31 cellular contexts compared by ENCODE assay signal in the genomic region with DNA sequence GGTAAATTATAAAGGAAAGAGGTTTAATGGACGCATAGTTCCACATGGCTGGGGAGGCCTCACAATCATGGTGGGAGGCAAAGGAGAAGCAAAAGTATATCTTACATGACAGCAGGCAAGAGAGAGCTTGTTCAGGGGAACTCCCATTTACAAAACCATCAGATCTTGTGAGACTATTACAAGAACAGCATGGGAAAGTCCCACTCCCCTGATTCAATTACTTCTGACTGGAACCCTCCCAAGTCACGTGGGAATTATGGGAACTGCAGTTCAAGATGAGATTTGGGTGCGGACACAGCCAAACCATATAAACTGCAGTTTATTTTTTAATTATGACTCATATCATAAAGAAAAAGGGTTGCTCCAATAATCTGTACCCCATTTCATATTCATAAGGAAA. TPM values are rescaled to one million over a fixed set of nuclear protein-coding genes. Genes with fewer than 3 reads are reported as not detected.
"Had no signal": no experiment of that assay in that cellular context is flagged by ENCODE, and none has a peak within 500 bp of the region (broad histone marks: within the 10 kb centered on the region; RNA-seq: fewer than 3 reads in every experiment).

No MANE protein-coding gene starts in this region.

- H3K27ac ChIP-seq: brain microvascular endothelial cell, esophagus muscularis mucosa, foreskin keratinocyte, heart left ventricle, neural progenitor cell, parathyroid adenoma, psoas muscle, right atrium auricular region, stomach, suprapubic skin, tibial artery, upper lobe of right lung had no signal

- H3K27ac Mint-ChIP-seq: activated CD4-positive, alpha-beta memory T cell treated with anti-CD3 and anti-CD28 coated beads for 36 hours; activated CD4-positive, alpha-beta T cell treated with anti-CD3 and anti-CD28 coated beads, Interleukin-2, amount 10 ng/mL, durations not matched to agents 24 days and 14 days; activated naive CD8-positive, alpha-beta T cell treated with anti-CD3 and anti-CD28 coated beads, Interleukin-2, amount 10 ng/mL, durations not matched to agents 7 days and 5 days; endodermal cell; natural killer cell; neural progenitor cell; T-helper 1 cell treated with Interleukin-12 subunit alpha and Interleukin-12 subunit beta and Interleukin-4 antibody, amounts not matched to agents 30 μg/mL and 1 μg/mL, for 36 hours had no signal

- DNase-seq: activated CD4-positive, alpha-beta memory T cell treated with anti-CD3 and anti-CD28 coated beads for 36 hours; activated CD4-positive, alpha-beta T cell treated with anti-CD3 and anti-CD28 coated beads, Interleukin-2, amount 10 ng/mL, durations not matched to agents 24 days and 14 days; activated CD4-positive, CD25-positive, alpha-beta regulatory T cell treated with anti-CD3 and anti-CD28 coated beads, Interleukin-2, amount 50 U/mL, for 72 hours; activated effector memory CD4-positive, alpha-beta T cell treated with Interleukin-2 at 50 U/mL for 16 hours; activated naive CD4-positive, alpha-beta T cell treated with Interleukin-2 at 50 U/mL for 16 hours; activated naive CD8-positive, alpha-beta T cell treated with anti-CD3 and anti-CD28 coated beads, Interleukin-2, amount 10 ng/mL, durations not matched to agents 7 days and 5 days; activated T-cell treated with anti-CD3 and anti-CD28 coated beads, Interleukin-2, amount 50 U/mL, for 4 hours; brain microvascular endothelial cell; caudate nucleus; endodermal cell; heart left ventricle; hypothalamus; mesenchymal stem cell; natural killer cell; occipital lobe; psoas muscle; stimulated activated CD4-positive, alpha-beta T cell treated with anti-CD3 and anti-CD28 coated beads, Interleukin-2, amount 100 ng/mL, for 24 hours; stomach; SW 1271; tibial artery; upper lobe of right lung had no signal

- H3K36me3 ChIP-seq: brain microvascular endothelial cell, esophagus muscularis mucosa, heart left ventricle, neural progenitor cell, right atrium auricular region, stomach, suprapubic skin, tibial artery, upper lobe of right lung had no signal

- H3K4me3 ChIP-seq: esophagus muscularis mucosa, heart left ventricle, neural progenitor cell, psoas muscle, right atrium auricular region, smooth muscle cell, stomach, suprapubic skin, tibial artery, upper lobe of right lung had no signal

- H3K9me3 Mint-ChIP-seq: activated CD4-positive, alpha-beta memory T cell treated with anti-CD3 and anti-CD28 coated beads for 36 hours; activated CD4-positive, alpha-beta T cell treated with anti-CD3 and anti-CD28 coated beads, Interleukin-2, amount 10 ng/mL, durations not matched to agents 24 days and 14 days; activated naive CD8-positive, alpha-beta T cell treated with anti-CD3 and anti-CD28 coated beads, Interleukin-2, amount 10 ng/mL, durations not matched to agents 7 days and 5 days; activated T-cell treated with anti-CD3 and anti-CD28 coated beads, Interleukin-2, amount 50 U/mL, for 4 hours; endodermal cell; natural killer cell; neural progenitor cell; T-helper 1 cell treated with Interleukin-12 subunit alpha and Interleukin-12 subunit beta and Interleukin-4 antibody, amounts not matched to agents 30 μg/mL and 1 μg/mL, for 36 hours had no signal

- H3K4me1 Mint-ChIP-seq: activated naive CD8-positive, alpha-beta T cell treated with anti-CD3 and anti-CD28 coated beads, Interleukin-2, amount 10 ng/mL, durations not matched to agents 7 days and 5 days; endodermal cell; natural killer cell; neural progenitor cell had no signal

- H3K27me3 ChIP-seq: brain microvascular endothelial cell, neural progenitor cell, right atrium auricular region, suprapubic skin, tibial artery, upper lobe of right lung had no signal

- H3K4me3 Mint-ChIP-seq: activated CD4-positive, alpha-beta memory T cell treated with anti-CD3 and anti-CD28 coated beads for 36 hours; activated CD4-positive, alpha-beta T cell treated with anti-CD3 and anti-CD28 coated beads, Interleukin-2, amount 10 ng/mL, durations not matched to agents 24 days and 14 days; activated naive CD8-positive, alpha-beta T cell treated with anti-CD3 and anti-CD28 coated beads, Interleukin-2, amount 10 ng/mL, durations not matched to agents 7 days and 5 days; activated T-cell treated with anti-CD3 and anti-CD28 coated beads, Interleukin-2, amount 50 U/mL, for 4 hours; endodermal cell; natural killer cell; neural progenitor cell; T-helper 1 cell treated with Interleukin-12 subunit alpha and Interleukin-12 subunit beta and Interleukin-4 antibody, amounts not matched to agents 30 μg/mL and 1 μg/mL, for 36 hours had no signal

- ATAC-seq: foreskin keratinocyte, heart left ventricle, natural killer cell, psoas muscle, upper lobe of right lung had no signal

- H3K36me3 Mint-ChIP-seq: activated CD4-positive, alpha-beta memory T cell treated with anti-CD3 and anti-CD28 coated beads for 36 hours; activated naive CD8-positive, alpha-beta T cell treated with anti-CD3 and anti-CD28 coated beads, Interleukin-2, amount 10 ng/mL, durations not matched to agents 7 days and 5 days; natural killer cell; neural progenitor cell had no signal

RNA-seq across cellular contexts. Expression of gene HLA-DQA2, which starts 22.3 kb away (rescaled TPM):
- total RNA-seq: activated CD4-positive, alpha-beta memory T cell treated with anti-CD3 and anti-CD28 coated beads for 36 hours; astrocyte; endodermal cell; foreskin keratinocyte; kidney epithelial cell; smooth muscle cell had no signal
- polyA plus RNA-seq: foreskin keratinocyte, heart left ventricle, psoas muscle, smooth muscle cell had no signal

RNA-seq across cellular contexts. Expression of gene HLA-DQB2, which starts 44.5 kb away (rescaled TPM):
- total RNA-seq: activated CD4-positive, alpha-beta memory T cell treated with anti-CD3 and anti-CD28 coated beads for 36 hours; activated naive CD8-positive, alpha-beta T cell treated with anti-CD3 and anti-CD28 coated beads, Interleukin-2, amount 10 ng/mL, durations not matched to agents 7 days and 5 days; astrocyte; endodermal cell; foreskin keratinocyte; kidney epithelial cell; occipital lobe; smooth muscle cell had no signal
- polyA plus RNA-seq: foreskin keratinocyte, heart left ventricle, psoas muscle, smooth muscle cell had no signal
